ENCODE assay signal across 1 cellular context in the genomic region with DNA sequence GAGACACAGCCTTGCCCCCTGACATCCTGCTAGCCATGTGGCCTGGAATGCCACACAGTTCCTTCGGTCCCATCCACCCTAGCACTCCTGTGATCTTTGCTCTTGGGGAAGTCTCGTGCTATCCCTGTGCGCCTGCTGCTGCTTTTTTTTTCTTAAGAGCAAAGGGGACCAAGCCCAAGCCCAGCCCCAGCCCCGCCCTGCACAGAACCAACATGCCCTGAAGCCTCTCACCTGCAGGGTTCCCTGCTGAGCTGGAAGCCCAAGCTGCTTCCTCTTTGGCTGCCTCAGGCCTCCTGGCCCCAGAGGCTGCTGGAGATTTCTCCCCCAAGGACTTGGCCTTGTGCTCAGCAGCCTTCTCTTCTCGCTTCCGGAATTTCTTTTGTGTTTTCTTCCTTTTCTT.
TF ChIP-seq lines count a peak whose summit lies in the region.

No MANE protein-coding gene starts in this region.

TF ChIP-seq in GM12878, 131 proteins besides CTCF, POLR2A, EP300 and RAD21:
- TF ChIP-seq, protein P1, sequence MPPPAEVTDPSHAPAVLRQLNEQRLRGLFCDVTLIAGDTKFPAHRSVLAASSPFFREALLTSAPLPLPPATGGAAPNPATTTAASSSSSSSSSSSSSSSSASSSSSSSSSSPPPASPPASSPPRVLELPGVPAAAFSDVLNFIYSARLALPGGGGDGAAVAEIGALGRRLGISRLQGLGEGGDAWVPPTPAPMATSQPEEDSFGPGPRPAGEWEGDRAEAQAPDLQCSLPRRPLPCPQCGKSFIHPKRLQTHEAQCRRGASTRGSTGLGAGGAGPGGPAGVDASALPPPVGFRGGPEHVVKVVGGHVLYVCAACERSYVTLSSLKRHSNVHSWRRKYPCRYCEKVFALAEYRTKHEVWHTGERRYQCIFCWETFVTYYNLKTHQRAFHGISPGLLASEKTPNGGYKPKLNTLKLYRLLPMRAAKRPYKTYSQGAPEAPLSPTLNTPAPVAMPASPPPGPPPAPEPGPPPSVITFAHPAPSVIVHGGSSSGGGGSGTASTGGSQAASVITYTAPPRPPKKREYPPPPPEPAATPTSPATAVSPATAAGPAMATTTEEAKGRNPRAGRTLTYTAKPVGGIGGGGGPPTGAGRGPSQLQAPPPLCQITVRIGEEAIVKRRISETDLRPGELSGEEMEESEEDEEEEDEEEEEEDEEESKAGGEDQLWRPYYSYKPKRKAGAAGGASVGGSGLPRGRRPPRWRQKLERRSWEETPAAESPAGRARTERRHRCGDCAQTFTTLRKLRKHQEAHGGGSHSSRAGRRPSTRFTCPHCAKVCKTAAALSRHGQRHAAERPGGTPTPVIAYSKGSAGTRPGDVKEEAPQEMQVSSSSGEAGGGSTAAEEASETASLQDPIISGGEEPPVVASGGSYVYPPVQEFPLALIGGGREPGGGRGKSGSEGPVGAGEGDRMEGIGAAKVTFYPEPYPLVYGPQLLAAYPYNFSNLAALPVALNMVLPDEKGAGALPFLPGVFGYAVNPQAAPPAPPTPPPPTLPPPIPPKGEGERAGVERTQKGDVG (CRISPR knock-in tag; IDR thresholded peaks at IDR 0.05) = no peak
- TF ChIP-seq RB1 (IDR thresholded peaks at IDR 0.05; ENCODE audit: borderline replicate concordance) = no peak
- no peak for TF ChIP-seq ZNF622 (IDR thresholded peaks at IDR 0.05)
- TF ChIP-seq ESRRA (IDR thresholded peaks at IDR 0.05; ENCODE audit: low read length) = no peak
- TF ChIP-seq MXI1 (IDR thresholded peaks at IDR 0.05; ENCODE audit: low read depth, low read length) = no peak
- no peak for TF ChIP-seq ASH2L (IDR thresholded peaks at IDR 0.05; ENCODE audit: borderline replicate concordance, low read depth)
- TF ChIP-seq, protein P2, sequence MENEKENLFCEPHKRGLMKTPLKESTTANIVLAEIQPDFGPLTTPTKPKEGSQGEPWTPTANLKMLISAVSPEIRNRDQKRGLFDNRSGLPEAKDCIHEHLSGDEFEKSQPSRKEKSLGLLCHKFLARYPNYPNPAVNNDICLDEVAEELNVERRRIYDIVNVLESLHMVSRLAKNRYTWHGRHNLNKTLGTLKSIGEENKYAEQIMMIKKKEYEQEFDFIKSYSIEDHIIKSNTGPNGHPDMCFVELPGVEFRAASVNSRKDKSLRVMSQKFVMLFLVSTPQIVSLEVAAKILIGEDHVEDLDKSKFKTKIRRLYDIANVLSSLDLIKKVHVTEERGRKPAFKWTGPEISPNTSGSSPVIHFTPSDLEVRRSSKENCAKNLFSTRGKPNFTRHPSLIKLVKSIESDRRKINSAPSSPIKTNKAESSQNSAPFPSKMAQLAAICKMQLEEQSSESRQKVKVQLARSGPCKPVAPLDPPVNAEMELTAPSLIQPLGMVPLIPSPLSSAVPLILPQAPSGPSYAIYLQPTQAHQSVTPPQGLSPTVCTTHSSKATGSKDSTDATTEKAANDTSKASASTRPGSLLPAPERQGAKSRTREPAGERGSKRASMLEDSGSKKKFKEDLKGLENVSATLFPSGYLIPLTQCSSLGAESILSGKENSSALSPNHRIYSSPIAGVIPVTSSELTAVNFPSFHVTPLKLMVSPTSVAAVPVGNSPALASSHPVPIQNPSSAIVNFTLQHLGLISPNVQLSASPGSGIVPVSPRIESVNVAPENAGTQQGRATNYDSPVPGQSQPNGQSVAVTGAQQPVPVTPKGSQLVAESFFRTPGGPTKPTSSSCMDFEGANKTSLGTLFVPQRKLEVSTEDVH (IDR thresholded peaks at IDR 0.05; ENCODE audit: low read depth, partially characterized antibody) = no peak
- TF ChIP-seq TARDBP (IDR thresholded peaks at IDR 0.05; ENCODE audit: borderline replicate concordance) = no peak
- TF ChIP-seq HDAC6 (IDR thresholded peaks at IDR 0.05; ENCODE audit: unreplicated experiment) = no peak
- no peak for TF ChIP-seq KLF5 (IDR thresholded peaks at IDR 0.05; ENCODE audit: partially characterized antibody)
- TF ChIP-seq SMAD1 (IDR thresholded peaks at IDR 0.05; ENCODE audit: low read depth, partially characterized antibody) = no peak
- no peak for TF ChIP-seq HDGF (IDR thresholded peaks at IDR 0.05)
- no peak for TF ChIP-seq TCF12 (IDR thresholded peaks at IDR 0.05; ENCODE audit: low read depth, low read length)
- TF ChIP-seq CBX3 (IDR thresholded peaks at IDR 0.05; ENCODE audit: borderline replicate concordance, low read depth) = no peak
- TF ChIP-seq BACH1 (IDR thresholded peaks at IDR 0.05; ENCODE audit: borderline replicate concordance) = no peak
- TF ChIP-seq, protein P3, sequence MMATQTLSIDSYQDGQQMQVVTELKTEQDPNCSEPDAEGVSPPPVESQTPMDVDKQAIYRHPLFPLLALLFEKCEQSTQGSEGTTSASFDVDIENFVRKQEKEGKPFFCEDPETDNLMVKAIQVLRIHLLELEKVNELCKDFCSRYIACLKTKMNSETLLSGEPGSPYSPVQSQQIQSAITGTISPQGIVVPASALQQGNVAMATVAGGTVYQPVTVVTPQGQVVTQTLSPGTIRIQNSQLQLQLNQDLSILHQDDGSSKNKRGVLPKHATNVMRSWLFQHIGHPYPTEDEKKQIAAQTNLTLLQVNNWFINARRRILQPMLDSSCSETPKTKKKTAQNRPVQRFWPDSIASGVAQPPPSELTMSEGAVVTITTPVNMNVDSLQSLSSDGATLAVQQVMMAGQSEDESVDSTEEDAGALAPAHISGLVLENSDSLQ (IDR thresholded peaks at IDR 0.05) = no peak
- TF ChIP-seq BMI1 (IDR thresholded peaks at IDR 0.05; ENCODE audit: borderline replicate concordance) = no peak
